In the genomic region with DNA sequence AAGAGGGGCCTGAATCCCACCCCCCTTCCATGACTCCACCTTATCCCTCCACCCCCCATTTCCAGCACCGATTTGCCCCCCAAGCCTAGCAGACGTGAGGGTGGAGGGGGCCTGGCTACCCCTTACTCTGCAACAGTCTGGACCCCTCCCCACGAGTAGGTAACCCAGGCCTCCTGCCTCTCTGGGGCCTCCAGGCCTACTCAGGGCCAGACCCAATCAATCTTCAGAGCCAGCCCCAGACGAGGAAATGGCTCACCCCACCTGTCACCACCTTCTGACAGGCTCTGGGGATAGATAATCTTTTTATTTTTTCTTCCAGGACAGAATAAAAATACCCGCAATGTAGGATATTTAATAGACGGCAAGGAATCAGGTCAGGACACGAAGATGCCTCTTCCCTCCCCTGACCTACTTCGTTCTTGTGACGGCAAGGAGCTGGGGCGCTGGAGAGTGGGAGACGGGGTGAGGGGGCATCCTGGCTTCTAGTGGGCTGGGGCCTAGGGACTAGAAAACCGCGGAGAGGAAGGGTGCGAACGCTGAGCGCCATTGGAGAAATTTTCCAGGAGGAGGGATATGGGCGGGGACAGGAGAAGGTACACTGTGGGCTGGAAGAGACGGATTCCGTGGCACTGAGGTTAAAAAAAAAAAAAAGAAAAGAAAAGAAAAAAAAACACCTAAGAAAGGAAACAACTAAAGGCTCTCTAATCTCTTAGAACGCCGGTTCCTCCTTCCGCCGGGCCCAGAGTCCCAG, we compare ENCODE assay signal across 8 cellular contexts. TPM values are rescaled to one million over a fixed set of nuclear protein-coding genes. Genes with fewer than 3 reads are reported as not detected.
DNase-seq lines count a peak whose midpoint lies in the region; ATAC-seq, FAIRE-seq and TF ChIP-seq lines count a peak whose summit lies in the region.

No MANE protein-coding gene starts in this region.

- TF ChIP-seq CTCF in astrocyte (IDR thresholded peaks at IDR 0.05; ENCODE audit: insufficient read depth, low read depth, low read length) = no peak

- H3K36me3 ChIP-seq in CD4-positive, CD25-positive, alpha-beta regulatory T cell (ENCODE audit: control insufficient read depth, insufficient read depth, low read length) = no peaks in the 10 kb centered on the region
- H3K36me3 ChIP-seq in astrocyte (ENCODE audit: insufficient read depth, low read length) = no peaks in the 10 kb centered on the region

- no peak for FAIRE-seq in astrocyte (lab: Jason Lieb, UNC)

- H3K27ac ChIP-seq in CD4-positive, CD25-positive, alpha-beta regulatory T cell (ENCODE audit: insufficient read depth, low read length, poor library complexity, severe bottlenecking) = peak overlapping the region; percentile 70
- H3K27ac ChIP-seq in astrocyte (ENCODE audit: low read depth, low read length) = no peak overlapping the region

- peak overlapping the region; percentile 2 for H3K9ac ChIP-seq in astrocyte (ENCODE audit: low read length)

- H3K4me3 Mint-ChIP-seq in CD4-positive, CD25-positive, alpha-beta regulatory T cell = peak overlapping the region; percentile 98 to 100 (median 100)
- H3K4me3 Mint-ChIP-seq in astrocyte (ENCODE audit: unreplicated experiment) = peak overlapping the region; percentile 94
- peak overlapping the region; percentile 97 for H3K4me3 Mint-ChIP-seq in stimulated activated effector memory CD8-positive, alpha-beta T cell treated with anti-CD3 and anti-CD28 coated beads, Interleukin-12 subunit alpha, Interleukin-12 subunit beta, amount 100 ng/mL, for 72 hours

- peaks cover 10% of the 10 kb centered on the region for H3K36me3 Mint-ChIP-seq in CD4-positive, CD25-positive, alpha-beta regulatory T cell
- no peaks in the 10 kb centered on the region for H3K36me3 Mint-ChIP-seq in astrocyte (ENCODE audit: low read depth, unreplicated experiment)
- peaks cover 40% of the 10 kb centered on the region for H3K36me3 Mint-ChIP-seq in stimulated activated effector memory CD8-positive, alpha-beta T cell treated with anti-CD3 and anti-CD28 coated beads, Interleukin-12 subunit alpha, Interleukin-12 subunit beta, amount 100 ng/mL, for 72 hours

- H3K9me3 Mint-ChIP-seq in CD4-positive, CD25-positive, alpha-beta regulatory T cell = peaks cover 0 to 12% (median 4%) of the 10 kb centered on the region in 7 donors
- no peaks in the 10 kb centered on the region for H3K9me3 Mint-ChIP-seq in astrocyte (ENCODE audit: unreplicated experiment)
- no peaks in the 10 kb centered on the region for H3K9me3 Mint-ChIP-seq in stimulated activated effector memory CD8-positive, alpha-beta T cell treated with anti-CD3 and anti-CD28 coated beads, Interleukin-12 subunit alpha, Interleukin-12 subunit beta, amount 100 ng/mL, for 72 hours

- H4K20me1 ChIP-seq in astrocyte (ENCODE audit: insufficient read depth, low read length) = no peaks in the 10 kb centered on the region

- H3K4me1 Mint-ChIP-seq in CD4-positive, CD25-positive, alpha-beta regulatory T cell = peaks cover 15 to 49% (median 31%) of the 10 kb centered on the region in 4 donors
- peaks cover 14% of the 10 kb centered on the region for H3K4me1 Mint-ChIP-seq in astrocyte (ENCODE audit: low read depth, unreplicated experiment)
- peaks cover 42% of the 10 kb centered on the region for H3K4me1 Mint-ChIP-seq in stimulated activated effector memory CD8-positive, alpha-beta T cell treated with anti-CD3 and anti-CD28 coated beads, Interleukin-12 subunit alpha, Interleukin-12 subunit beta, amount 100 ng/mL, for 72 hours

- H3K27me3 ChIP-seq in CD4-positive, CD25-positive, alpha-beta regulatory T cell (ENCODE audit: control insufficient read depth, insufficient read depth, low read length) = peaks cover 3% of the 10 kb centered on the region
- H3K27me3 ChIP-seq in astrocyte (ENCODE audit: insufficient read depth, low read length) = peaks cover 21% of the 10 kb centered on the region

- H3K79me2 ChIP-seq in astrocyte (ENCODE audit: insufficient read depth, low read length) = no peaks in the 10 kb centered on the region

- H3K4me1 ChIP-seq in CD4-positive, CD25-positive, alpha-beta regulatory T cell (ENCODE audit: control insufficient read depth, insufficient read depth, low read length, poor library complexity, severe bottlenecking) = peaks cover 26% of the 10 kb centered on the region
- H3K4me1 ChIP-seq in astrocyte (ENCODE audit: insufficient read depth, low read length) = peaks cover 14% of the 10 kb centered on the region

- H3K4me3 ChIP-seq in CD4-positive, CD25-positive, alpha-beta regulatory T cell (ENCODE audit: low read depth, low read length) = peak overlapping the region; percentile 98
- peak overlapping the region; percentile 61 for H3K4me3 ChIP-seq in astrocyte (ENCODE audit: insufficient read depth, low read depth, low read length)

- peak in 2 of 3 donors; percentile 16 to 30 for DNase-seq in CD4-positive, CD25-positive, alpha-beta regulatory T cell
- DNase-seq in NCI-H2227 (lab: John Stamatoyannopoulos, UW; ENCODE audit: unreplicated experiment) = peak; percentile 65
- DNase-seq in astrocyte (ENCODE audit: low read depth) = no peak
- peak; percentile 47 for DNase-seq in iPS-NIHi11 (ENCODE audit: low spot score)
- peak in 1 of 2 donors; percentile 55 for DNase-seq in stimulated activated effector memory CD8-positive, alpha-beta T cell treated with anti-CD3 and anti-CD28 coated beads, Interleukin-12 subunit alpha, Interleukin-12 subunit beta, amount 100 ng/mL, for 72 hours (ENCODE audit: low spot score in 2 of 2)
- no peak for DNase-seq in NCI-H2081 (lab: John Stamatoyannopoulos, UW)

- H3K9me3 ChIP-seq in CD4-positive, CD25-positive, alpha-beta regulatory T cell (ENCODE audit: control insufficient read depth in 2 of 2, low read length in 2 of 2) = no peaks in the 10 kb centered on the region
- no peaks in the 10 kb centered on the region for H3K9me3 ChIP-seq in astrocyte (ENCODE audit: insufficient read depth, low read depth, low read length)

- ATAC-seq in CD4-positive, CD25-positive, alpha-beta regulatory T cell (ENCODE audit: low read depth in 2 of 2) = no peak
- ATAC-seq in stimulated activated effector memory CD8-positive, alpha-beta T cell treated with anti-CD3 and anti-CD28 coated beads, Interleukin-12 subunit alpha, Interleukin-12 subunit beta, amount 100 ng/mL, for 72 hours = no peak
- ATAC-seq in HG02759 (IDR thresholded peaks at IDR 0.05; ENCODE audit: unreplicated experiment) (no peak), GM21360 (IDR thresholded peaks at IDR 0.05; ENCODE audit: unreplicated experiment) (no peak)

- peak overlapping the region; percentile 29 for H2AFZ ChIP-seq in astrocyte (ENCODE audit: low read depth, low read length)

- H3K27me3 Mint-ChIP-seq in CD4-positive, CD25-positive, alpha-beta regulatory T cell = peaks cover 54% of the 10 kb centered on the region
- peaks cover 33% of the 10 kb centered on the region for H3K27me3 Mint-ChIP-seq in astrocyte (ENCODE audit: low read depth, unreplicated experiment)

- H3K27ac Mint-ChIP-seq in CD4-positive, CD25-positive, alpha-beta regulatory T cell = peak overlapping the region; percentile 98 to 100 (median 99)
- peak overlapping the region; percentile 82 for H3K27ac Mint-ChIP-seq in astrocyte (ENCODE audit: unreplicated experiment)
- H3K27ac Mint-ChIP-seq in stimulated activated effector memory CD8-positive, alpha-beta T cell treated with anti-CD3 and anti-CD28 coated beads, Interleukin-12 subunit alpha, Interleukin-12 subunit beta, amount 100 ng/mL, for 72 hours = peak overlapping the region; percentile 100

- peak overlapping the region; percentile 96 for H3K4me2 ChIP-seq in astrocyte (ENCODE audit: low read length)

RNA-seq across cellular contexts. Expression of a gene that starts 0.9 kb away (rescaled TPM):
- total RNA-seq in CD4-positive, CD25-positive, alpha-beta regulatory T cell = 12.9 TPM
- 1 to 10 TPM in 2 of 4 donors, under 1 TPM in 2; 0.27 to 1.8 (median 1.1) TPM for polyA plus RNA-seq in CD4-positive, CD25-positive, alpha-beta regulatory T cell
- 8.9 and 13.8 TPM in 2 replicates for total RNA-seq in astrocyte

RNA-seq across cellular contexts. Expression of a gene that starts 13.7 kb away (rescaled TPM):
- total RNA-seq in CD4-positive, CD25-positive, alpha-beta regulatory T cell = not detected
- polyA plus RNA-seq in CD4-positive, CD25-positive, alpha-beta regulatory T cell = not detected
- total RNA-seq in astrocyte = not detected in 2 replicates

RNA-seq across cellular contexts. Expression of a gene that starts 45.2 kb away (rescaled TPM):
- total RNA-seq in CD4-positive, CD25-positive, alpha-beta regulatory T cell = 19.3 TPM
- polyA plus RNA-seq in CD4-positive, CD25-positive, alpha-beta regulatory T cell = 1 to 10 TPM in 2 of 4 donors, under 1 TPM in 2; 0.48 to 1.5 (median 0.97) TPM
- 16.6 and 16.9 TPM in 2 replicates for total RNA-seq in astrocyte

RNA-seq across cellular contexts. Expression of a gene that starts 47.8 kb away (rescaled TPM):
- total RNA-seq in CD4-positive, CD25-positive, alpha-beta regulatory T cell = 2,336 TPM
- 1,000 to 10,000 TPM; 2,055 to 3,537 (median 2,931) TPM for polyA plus RNA-seq in CD4-positive, CD25-positive, alpha-beta regulatory T cell
- 1,346 and 1,451 TPM in 2 replicates for total RNA-seq in astrocyte

Comparison
In these comparisons a context has a peak if more than half of its experiments do, and no peak if none do; other contexts are left out.
1. DNase-seq: peak in CD4-positive, CD25-positive, alpha-beta regulatory T cell (2 of 3), NCI-H2227 (single experiment) and iPS-NIHi11 (single experiment); none in astrocyte (single experiment) and NCI-H2081 (0 of 2).
2. Peak in every context shown above with its lines, with median percentiles within 50 percentile points of each other: H3K27ac Mint-ChIP-seq and H3K4me3 Mint-ChIP-seq.